6 cellular contexts compared by ENCODE assay signal in genomic region chr17:82003411-82004381, GRCh38. TPM values are rescaled to one million over a fixed set of nuclear protein-coding genes. Genes with fewer than 3 reads are reported as not detected.
DNase-seq lines count a peak whose midpoint lies in the region; ATAC-seq lines count a peak whose summit lies in the region.

No MANE protein-coding gene starts in this region.

- ATAC-seq in sciatic nerve (peak; percentile 78), GM18519 (IDR thresholded peaks at IDR 0.05; ENCODE audit: low FRiP score, unreplicated experiment) (no peak)

- intact Hi-C loops in sciatic nerve (cut with DNase I): no loop called here

- DNase-seq in HT1080 (ENCODE audit: low read depth) (peak; percentile 98), dermis blood vessel endothelial cell (peak; percentile 89), sciatic nerve (ENCODE audit: low spot score) (peak; percentile 79), NCI-H524 (lab: John Stamatoyannopoulos, UW) (no peak), NAMALWA (ENCODE audit: low spot score) (no peak)

RNA-seq across cellular contexts. Expression of gene CENPX, which starts 19.0 kb away (rescaled TPM):
- total RNA-seq in HT1080 (2014; rRNA removed; shearing (Covaris generic)): 97.0 and 172 TPM in 2 replicates
- 84.7 and 86.7 TPM in 2 replicates for polyA plus RNA-seq in HT1080 (2015; cell fraction: cytosol; rRNA removed)
- polyA plus RNA-seq in HT1080 (2015; cell fraction: nucleus; rRNA removed): 55.7 and 74.0 TPM in 2 replicates
- 27.0 and 33.0 TPM in 2 replicates for total RNA-seq in dermis blood vessel endothelial cell
- 33.6 TPM for total RNA-seq in sciatic nerve

RNA-seq across cellular contexts. Expression of gene LRRC45, which starts 19.4 kb away (rescaled TPM):
- total RNA-seq in HT1080 (2014; rRNA removed; shearing (Covaris generic)): 16.1 and 17.2 TPM in 2 replicates
- 6.5 and 7.1 TPM in 2 replicates for polyA plus RNA-seq in HT1080 (2015; cell fraction: cytosol; rRNA removed)
- 37.2 and 37.3 TPM in 2 replicates for polyA plus RNA-seq in HT1080 (2015; cell fraction: nucleus; rRNA removed)
- total RNA-seq in dermis blood vessel endothelial cell (15.1 and 23.3 TPM in 2 replicates), sciatic nerve (8.6 TPM)

RNA-seq across cellular contexts. Expression of gene ASPSCR1, which starts 26.3 kb away (rescaled TPM):
- total RNA-seq in HT1080 (2014; rRNA removed; shearing (Covaris generic)): 41.2 and 49.3 TPM in 2 replicates
- 16.9 and 20.8 TPM in 2 replicates for polyA plus RNA-seq in HT1080 (2015; cell fraction: cytosol; rRNA removed)
- polyA plus RNA-seq in HT1080 (2015; cell fraction: nucleus; rRNA removed): 35.4 and 44.6 TPM in 2 replicates
- 18.3 and 20.1 TPM in 2 replicates for total RNA-seq in dermis blood vessel endothelial cell
- total RNA-seq in sciatic nerve: 32.5 TPM

RNA-seq across cellular contexts. Expression of gene RAC3, which starts 27.8 kb away (rescaled TPM):
- total RNA-seq in HT1080 (2014; rRNA removed; shearing (Covaris generic)): 41.7 and 46.9 TPM in 2 replicates
- 9.8 and 9.9 TPM in 2 replicates for polyA plus RNA-seq in HT1080 (2015; cell fraction: cytosol; rRNA removed)
- polyA plus RNA-seq in HT1080 (2015; cell fraction: nucleus; rRNA removed): 12.6 and 17.1 TPM in 2 replicates
- 9.0 and 14.0 TPM in 2 replicates for total RNA-seq in dermis blood vessel endothelial cell
- total RNA-seq in sciatic nerve: 4.0 TPM

RNA-seq across cellular contexts. Expression of gene DCXR, which starts 33.8 kb away (rescaled TPM):
- total RNA-seq in HT1080 (2014; rRNA removed; shearing (Covaris generic)): 75.1 and 83.5 TPM in 2 replicates
- polyA plus RNA-seq in HT1080 (2015; cell fraction: cytosol; rRNA removed): 59.4 and 65.8 TPM in 2 replicates
- polyA plus RNA-seq in HT1080 (2015; cell fraction: nucleus; rRNA removed): 47.1 and 53.5 TPM in 2 replicates
- total RNA-seq in dermis blood vessel endothelial cell (56.8 and 63.8 TPM in 2 replicates), sciatic nerve (80.0 TPM)

Comparison
In these comparisons a context has a peak if more than half of its experiments do, and no peak if none do; other contexts are left out.
1. DNase-seq: peak in HT1080 (single experiment), dermis blood vessel endothelial cell (single experiment) and sciatic nerve (single experiment); none in NCI-H524 (0 of 2) and NAMALWA (single experiment).